ENCODE assay signal across 8 cellular contexts in genomic region chr6:29589423-29590048, GRCh38. TPM values are rescaled to one million over a fixed set of nuclear protein-coding genes. Genes with fewer than 3 reads are reported as not detected.
DNase-seq lines count a peak whose midpoint lies in the region; ATAC-seq, FAIRE-seq and TF ChIP-seq lines count a peak whose summit lies in the region.

No MANE protein-coding gene starts in this region.

- DNase-seq in NCI-H1092 treated with DMSO at 0.1 percent for 48 hours (lab: John Stamatoyannopoulos, UW) (peak; percentile 9), NCI-H1092 (lab: John Stamatoyannopoulos, UW) (no peak), LHCN-M2 (ENCODE audit: low read depth) (peak; percentile 34), T-helper 9 cell (peak; percentile 40), GM12878 (ENCODE audit: low read depth, low spot score) (peak; percentile 12), inferior parietal cortex (ENCODE audit: extremely low spot score) (peak; percentile 73)
- DNase-seq in stimulated activated CD4-positive, alpha-beta T cell treated with anti-CD3 and anti-CD28 coated beads, Interleukin-1b, Interleukin-23, amount 100 ng/mL, for 48 hours: peak; percentile 35

- intact Hi-C loops in GM12878 (cut with micrococcal nuclease; ENCODE audit: unreplicated experiment): loop anchor here (1.0 to 10.0 kb wide), 4 partner anchors 213 to 902 kb away; no protein-coding TSS in a partner anchor

- CTCF ChIA-PET in GM12878 (lab: Yijun Ruan, JAX): interaction anchor here (0.6 to 4.5 kb wide), 14 partner anchors 9 to 903 kb away, joined by 3 to 30 read pairs (median 3); partner anchors contain the start of genes OR12D3 and UBD

- no peaks in the 10 kb centered on the region for H3K9me3 ChIP-seq in GM12878 (replicated peaks; ENCODE audit: control insufficient read depth, insufficient read depth, low read length)

- in situ Hi-C loops in GM12878 (cut with MboI): loop anchor here (10.0 kb wide), 1 partner anchor 895 kb away; no protein-coding TSS in a partner anchor

- TF ChIP-seq EP300 in GM12878 (IDR thresholded peaks at IDR 0.05; ENCODE audit: borderline replicate concordance in 1 of 2, control insufficient read depth in 1 of 2, low read depth in 2 of 2, low read length in 2 of 2): no peak

- POLR2A ChIA-PET in GM12878 (lab: Charles Lee): no interaction called here

- peak; percentile 94 for FAIRE-seq in GM12878 (lab: Jason Lieb, UNC)

- peak; percentile 94 to 99 (median 99) for TF ChIP-seq CTCF in GM12878 (IDR thresholded peaks at IDR 0.05 in 2 of 3, conservative IDR thresholded peaks at IDR 0.05 in 1 of 3; ENCODE audit: control insufficient read depth in 2 of 3, extremely low read depth in 1 of 3, insufficient read depth in 1 of 3, low read depth in 3 of 3, low read length in 3 of 3)

- BruUV-seq in GM12878 (replicated peaks; lab: Mats Ljungman, UMichigan): no TSS peak

- H3K36me3 ChIP-seq in GM12878 (ENCODE audit: control insufficient read depth in 2 of 2, insufficient read depth in 2 of 2, low read length in 1 of 2): no peaks in the 10 kb centered on the region

- H3K4me2 ChIP-seq in GM12878 (ENCODE audit: control insufficient read depth, insufficient read depth): no peak overlapping the region

- no peaks in the 10 kb centered on the region for H4K20me1 ChIP-seq in GM12878 (ENCODE audit: control insufficient read depth, insufficient read depth)

- H3K79me2 ChIP-seq in GM12878 (ENCODE audit: control insufficient read depth, insufficient read depth, low read length): no peaks in the 10 kb centered on the region

- ATAC-seq in GM12878: peak; percentile 86
- ATAC-seq in HG03095 (IDR thresholded peaks at IDR 0.05; ENCODE audit: unreplicated experiment): no peak

- H3K4me3 ChIP-seq in GM12878: no peak overlapping the region

- no peak overlapping the region for H2AFZ ChIP-seq in GM12878 (ENCODE audit: control insufficient read depth, low read depth, low read length)

- H3K27me3 ChIP-seq in GM12878 (replicated peaks in 1 of 2; ENCODE audit: control insufficient read depth in 2 of 2, insufficient read depth in 2 of 2, low read length in 1 of 2): no peaks in the 10 kb centered on the region; a peak in 1 of 4 replicates

- H3K27ac ChIP-seq in GM12878 (ENCODE audit: control insufficient read depth, insufficient read depth): no peak overlapping the region

- RAD21 ChIA-PET in GM12878 (lab: Charles Lee; ENCODE audit: unreplicated experiment): interaction anchor here (1.0 to 3.8 kb wide), 3 partner anchors 44 to 904 kb away, joined by 3 to 19 read pairs (median 5); partner anchors contain the start of genes GABBR1 and OR12D3

- peak; percentile 98 for TF ChIP-seq RAD21 in GM12878 (IDR thresholded peaks at IDR 0.05; ENCODE audit: insufficient read depth, low read depth, low read length)

- SMC1A ChIA-PET in GM12878 (lab: Charles Lee; ENCODE audit: uncharacterized antibody, unreplicated experiment): interaction anchor here (1.0 to 4.3 kb wide), 3 partner anchors 64 to 752 kb away, joined by 3 to 20 read pairs (median 4); partner anchors contain the start of gene OR12D3

- no peak overlapping the region for H3K9ac ChIP-seq in GM12878 (ENCODE audit: control insufficient read depth, insufficient read depth, low read length)

- no peak for TF ChIP-seq POLR2A in GM12878 (IDR thresholded peaks at IDR 0.05; ENCODE audit: low read depth, low read length)

- H3K4me1 ChIP-seq in GM12878 (ENCODE audit: control insufficient read depth, insufficient read depth, low read length): no peaks in the 10 kb centered on the region

- 2% methylated on average over 3 of the region's 3 CpGs for WGBS in GM12878 (ENCODE audit: insufficient coverage, insufficient replicate concordance, low lambda C conversion rate, missing lambda C conversion rate)

TF ChIP-seq in GM12878, 131 proteins besides CTCF, POLR2A, EP300 and RAD21:
- TF ChIP-seq JUND (IDR thresholded peaks at IDR 0.05; ENCODE audit: low read depth, low read length): no peak
- 0 out of 2 replicates have a peak, but pooled peaks have one; percentile 46 for TF ChIP-seq YY1 (IDR thresholded peaks at IDR 0.05; ENCODE audit: low read depth, low read length)
- no peak for TF ChIP-seq BMI1 (IDR thresholded peaks at IDR 0.05; ENCODE audit: borderline replicate concordance)
- no peak for TF ChIP-seq ZNF207 (IDR thresholded peaks at IDR 0.05; ENCODE audit: borderline replicate concordance)
- TF ChIP-seq SMC3 (IDR thresholded peaks at IDR 0.05; ENCODE audit: borderline replicate concordance, low read length): peak; percentile 95
- TF ChIP-seq RCOR1 (conservative IDR thresholded peaks at IDR 0.05; ENCODE audit: low read depth, low read length): no peak
- no peak for TF ChIP-seq BACH1 (IDR thresholded peaks at IDR 0.05; ENCODE audit: borderline replicate concordance)
- no peak for TF ChIP-seq EZH2 (IDR thresholded peaks at IDR 0.05; ENCODE audit: borderline replicate concordance, control insufficient read depth, low read depth, low read length)
- no peak for TF ChIP-seq NR2C2 (IDR thresholded peaks at IDR 0.05; ENCODE audit: borderline replicate concordance, control insufficient read depth, insufficient read length, low read depth)
- TF ChIP-seq MEF2B (IDR thresholded peaks at IDR 0.05; ENCODE audit: partially characterized antibody, poor library complexity, severe bottlenecking): no peak
- TF ChIP-seq ATF7 (IDR thresholded peaks at IDR 0.05; ENCODE audit: low read depth): no peak
- TF ChIP-seq RELA (IDR thresholded peaks at IDR 0.05; ENCODE audit: borderline replicate concordance, partially characterized antibody): no peak
- TF ChIP-seq RBBP5 (conservative IDR thresholded peaks at IDR 0.05): no peak
- TF ChIP-seq PML (IDR thresholded peaks at IDR 0.05; ENCODE audit: low read length): no peak
- TF ChIP-seq CEBPB (IDR thresholded peaks at IDR 0.05; ENCODE audit: borderline replicate concordance in 1 of 2, low read depth in 2 of 2, low read length in 2 of 2): no peak
- peak; percentile 40; the same call in 1 of the 2 replicates for TF ChIP-seq SMARCA5 (IDR thresholded peaks at IDR 0.05)

RNA-seq across cellular contexts. Expression of gene OR2H2, which starts 4.6 kb away (rescaled TPM):
- not detected in 2 replicates for total RNA-seq in LHCN-M2 (2014; rRNA removed)
- polyA plus RNA-seq in LHCN-M2 (2012): not detected
- not detected in 2 replicates for total RNA-seq in GM12878 (2013; cell fraction: nucleolus; rRNA removed)
- not detected in 2 replicates for total RNA-seq in GM12878 (2014; rRNA removed)
- total RNA-seq in GM12878 (2014; rRNA removed; fragmentation: Illumina TruSeq; extraction: Trizol): not detected in 2 replicates
- not detected in 2 replicates for total RNA-seq in GM12878 (2021)
- not detected for polyA plus RNA-seq in GM12878 (2011; ENCODE audit: low read depth)
- polyA plus RNA-seq in GM12878 (2011; rRNA removed): not detected in 2 replicates
- polyA plus RNA-seq in GM12878 (2011; cell fraction: cytosol; rRNA removed): not detected in 2 replicates
- not detected in 2 replicates for polyA plus RNA-seq in GM12878 (2011; cell fraction: nucleus; rRNA removed)
- not detected in 2 replicates for polyA plus RNA-seq in GM12878 (2012)
- polyA plus RNA-seq in GM12878 (2014; fragmentation: Illumina TruSeq; extraction: Trizol): not detected in 2 replicates
- not detected for polyA plus RNA-seq in GM12878 (2014; fragmentation: Nextera tagmentation; extraction: Ambion mirVana)
- polyA plus RNA-seq in GM12878 (2014; rRNA removed): not detected in 2 replicates
- polyA plus RNA-seq in GM12878 (2016; fragmentation: Nextera tagmentation; extraction: Ambion mirVana): not detected
- not detected in 2 replicates for polyA minus RNA-seq in GM12878 (2011; rRNA and poly(A)+ RNA removed)
- polyA minus RNA-seq in GM12878 (2011; cell fraction: cytosol; rRNA and poly(A)+ RNA removed): not detected in 2 replicates
- not detected in 2 replicates for polyA minus RNA-seq in GM12878 (2011; cell fraction: nucleus; rRNA and poly(A)+ RNA removed)

RNA-seq across cellular contexts. Expression of gene UBD, which starts 30.0 kb away (rescaled TPM):
- not detected in 2 replicates for total RNA-seq in LHCN-M2 (2014; rRNA removed)
- not detected for polyA plus RNA-seq in LHCN-M2 (2012)
- total RNA-seq in GM12878 (2013; cell fraction: nucleolus; rRNA removed): 1.8 and 2.0 TPM in 2 replicates
- 31.8 and 40.4 TPM in 2 replicates for total RNA-seq in GM12878 (2014; rRNA removed)
- total RNA-seq in GM12878 (2014; rRNA removed; fragmentation: Illumina TruSeq; extraction: Trizol): 52.9 and 54.3 TPM in 2 replicates
- 23.4 and 24.6 TPM in 2 replicates for total RNA-seq in GM12878 (2021)
- 28.2 TPM for polyA plus RNA-seq in GM12878 (2011; ENCODE audit: low read depth)
- polyA plus RNA-seq in GM12878 (2011; rRNA removed): 101 and 121 TPM in 2 replicates
- polyA plus RNA-seq in GM12878 (2011; cell fraction: cytosol; rRNA removed): 49.1 and 49.8 TPM in 2 replicates
- 27.6 and 27.7 TPM in 2 replicates for polyA plus RNA-seq in GM12878 (2011; cell fraction: nucleus; rRNA removed)
- 14.0 and 25.2 TPM in 2 replicates for polyA plus RNA-seq in GM12878 (2012)
- 51.0 and 68.3 TPM in 2 replicates for polyA plus RNA-seq in GM12878 (2014; fragmentation: Illumina TruSeq; extraction: Trizol)
- 10 to 100 TPM; 28.6 to 39.6 TPM for polyA plus RNA-seq in GM12878 (2014; fragmentation: Nextera tagmentation; extraction: Ambion mirVana)
- polyA plus RNA-seq in GM12878 (2014; rRNA removed): 35.6 and 42.5 TPM in 2 replicates
- polyA plus RNA-seq in GM12878 (2016; fragmentation: Nextera tagmentation; extraction: Ambion mirVana): 10 to 100 TPM; 24.3 to 28.4 TPM
- 30.5 and 35.5 TPM in 2 replicates for polyA minus RNA-seq in GM12878 (2011; rRNA and poly(A)+ RNA removed)
- 6.4 and 8.9 TPM in 2 replicates for polyA minus RNA-seq in GM12878 (2011; cell fraction: cytosol; rRNA and poly(A)+ RNA removed)
- polyA minus RNA-seq in GM12878 (2011; cell fraction: nucleus; rRNA and poly(A)+ RNA removed): 4.6 and 6.0 TPM in 2 replicates

RNA-seq across cellular contexts. Expression of gene GABBR1, which starts 43.4 kb away (rescaled TPM):
- total RNA-seq in LHCN-M2 (2014; rRNA removed): 6.3 and 8.2 TPM in 2 replicates
- polyA plus RNA-seq in LHCN-M2 (2012): 6.0 TPM
- 7.9 and 10.2 TPM in 2 replicates for total RNA-seq in GM12878 (2013; cell fraction: nucleolus; rRNA removed)
- total RNA-seq in GM12878 (2014; rRNA removed): 0.76 and 1.6 TPM in 2 replicates
- total RNA-seq in GM12878 (2014; rRNA removed; fragmentation: Illumina TruSeq; extraction: Trizol): 1.2 and 1.7 TPM in 2 replicates
- total RNA-seq in GM12878 (2021): 5.2 and 5.3 TPM in 2 replicates
- 4.5 TPM for polyA plus RNA-seq in GM12878 (2011; ENCODE audit: low read depth)
- polyA plus RNA-seq in GM12878 (2011; rRNA removed): 0.27 and 0.90 TPM in 2 replicates
- polyA plus RNA-seq in GM12878 (2011; cell fraction: cytosol; rRNA removed): 0.24 and 0.43 TPM in 2 replicates
- 4.7 and 5.7 TPM in 2 replicates for polyA plus RNA-seq in GM12878 (2011; cell fraction: nucleus; rRNA removed)
- 7.2 and 8.0 TPM in 2 replicates for polyA plus RNA-seq in GM12878 (2012)
- polyA plus RNA-seq in GM12878 (2014; fragmentation: Illumina TruSeq; extraction: Trizol): 3.9 and 4.2 TPM in 2 replicates
- under 1 TPM; 0.11 to 0.37 TPM for polyA plus RNA-seq in GM12878 (2014; fragmentation: Nextera tagmentation; extraction: Ambion mirVana)
- polyA plus RNA-seq in GM12878 (2014; rRNA removed): 4.7 and 5.6 TPM in 2 replicates
- under 1 TPM; 0.50 to 0.86 TPM for polyA plus RNA-seq in GM12878 (2016; fragmentation: Nextera tagmentation; extraction: Ambion mirVana)
- 0.15 and 0.52 TPM in 2 replicates for polyA minus RNA-seq in GM12878 (2011; rRNA and poly(A)+ RNA removed)
- polyA minus RNA-seq in GM12878 (2011; cell fraction: cytosol; rRNA and poly(A)+ RNA removed): not detected in 2 replicates
- 0.60 and 1.2 TPM in 2 replicates for polyA minus RNA-seq in GM12878 (2011; cell fraction: nucleus; rRNA and poly(A)+ RNA removed)
